18 cellular contexts compared by ENCODE assay signal in genomic region chr1:243299069-243299468, GRCh38. TPM values are rescaled to one million over a fixed set of nuclear protein-coding genes. Genes with fewer than 3 reads are reported as not detected.
DNase-seq lines count a peak whose midpoint lies in the region; ATAC-seq, FAIRE-seq and TF ChIP-seq lines count a peak whose summit lies in the region.
"Had no signal": no experiment of that assay in that cellular context is flagged by ENCODE, and none has a peak within 500 bp of the region (broad histone marks: within the 10 kb centered on the region; RNA-seq: fewer than 3 reads in every experiment).

No MANE protein-coding gene starts in this region.

- FAIRE-seq in G401.6 (lab: Jason Lieb, UNC): peak; percentile 44
- peak; percentile 86 for FAIRE-seq in TTC549 (lab: Jason Lieb, UNC)
- FAIRE-seq in frontal cortex (lab: Jason Lieb, UNC): peak; percentile 21
- FAIRE-seq: A549, GM12891, GM19239 had no signal

- ATAC-seq in GM19397 (IDR thresholded peaks at IDR 0.05; ENCODE audit: unreplicated experiment): no peak
- ATAC-seq: A549; CD8-positive, alpha-beta T cell had no signal

- no peak for DNase-seq in frontal cortex (ENCODE audit: low spot score in 2 of 2)
- no peak for DNase-seq in GM03348 (ENCODE audit: low spot score)
- DNase-seq in NCI-H1105 treated with DMSO at 0.1 percent for 48 hours (lab: John Stamatoyannopoulos, UW): no peak
- DNase-seq in GM20000 (ENCODE audit: low spot score): no peak
- DNase-seq: 8988T; AML-193; Caco-2; Calu3; CD4-positive, alpha-beta T cell; CD8-positive, alpha-beta T cell; DMS79 treated with DMSO at 0.1 percent for 48 hours; GDM1 had no signal

- TF ChIP-seq CTCF in GM20000 (IDR thresholded peaks at IDR 0.05; ENCODE audit: extremely low read depth, missing control alignments): no peak

RNA-seq across cellular contexts. Expression of gene SDCCAG8, which starts 43.2 kb away (rescaled TPM):
- 110 TPM for total RNA-seq in frontal cortex

RNA-seq across cellular contexts. Expression of gene CEP170, which starts 44.0 kb away (rescaled TPM):
- 503 TPM for total RNA-seq in frontal cortex
